ENCODE assay signal across 15 cellular contexts in the genomic region with DNA sequence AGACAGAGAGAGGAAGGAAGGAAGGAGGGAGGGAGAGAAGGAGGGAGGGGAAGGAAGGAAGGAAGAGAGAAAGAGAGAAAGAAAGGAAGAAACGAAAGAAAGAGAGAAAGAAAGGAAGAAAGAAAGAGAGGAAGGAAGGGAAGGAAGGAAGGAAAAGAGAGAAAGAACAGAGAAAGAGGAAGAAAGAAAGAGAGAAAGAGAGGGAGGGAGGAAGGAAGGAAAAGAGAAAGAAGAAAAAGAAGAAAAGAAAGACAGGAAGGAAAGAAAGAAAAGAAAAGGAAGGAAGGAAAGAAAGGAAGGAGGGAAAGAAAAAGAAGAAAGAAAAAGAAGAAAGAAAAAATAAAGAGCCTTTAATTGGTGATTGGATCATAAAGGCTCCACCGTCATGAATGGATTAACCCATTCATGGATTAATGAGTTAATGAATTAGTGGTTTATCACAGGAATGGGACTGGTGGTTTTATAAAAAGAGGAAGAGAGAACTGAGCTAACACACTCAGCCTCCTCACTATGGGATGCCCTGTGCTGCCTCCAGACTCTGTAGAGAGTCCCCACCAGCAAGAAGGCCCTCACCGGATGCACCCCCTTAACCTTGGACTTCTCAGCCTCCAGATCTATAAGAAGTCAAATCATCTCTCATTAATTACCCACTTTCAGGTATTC. TPM values are rescaled to one million over a fixed set of nuclear protein-coding genes. Genes with fewer than 3 reads are reported as not detected.
DNase-seq lines count a peak whose midpoint lies in the region; ATAC-seq, FAIRE-seq and TF ChIP-seq lines count a peak whose summit lies in the region.
"Had no signal": no experiment of that assay in that cellular context is flagged by ENCODE, and none has a peak within 500 bp of the region (broad histone marks: within the 10 kb centered on the region; RNA-seq: fewer than 3 reads in every experiment).

No MANE protein-coding gene starts in this region.

- no peak overlapping the region for H3K27ac ChIP-seq in CD8-positive, alpha-beta T cell (ENCODE audit: low read depth, low read length)
- H3K27ac ChIP-seq in Karpas-422 (ENCODE audit: low read length) (no peak overlapping the region), GM12878 (ENCODE audit: control insufficient read depth, insufficient read depth) (0 out of 2 replicates have a peak overlapping the region, but pooled peaks have one; percentile 6)
- H3K27ac ChIP-seq: HL-60, prostate gland had no signal

- no peak overlapping the region for H3K4me3 ChIP-seq in CD8-positive, alpha-beta T cell (ENCODE audit: low read depth, low read length)
- H3K4me3 ChIP-seq in Karpas-422 (ENCODE audit: low read length): no peak overlapping the region
- H3K4me3 ChIP-seq in GM12878: no peak overlapping the region
- H3K4me3 ChIP-seq: prostate gland had no signal

- TF ChIP-seq RAD21 in GM12878 (IDR thresholded peaks at IDR 0.05; ENCODE audit: insufficient read depth, low read depth, low read length): no peak

- TF ChIP-seq POLR2A in GM12878 (IDR thresholded peaks at IDR 0.05; ENCODE audit: low read depth, low read length): no peak

- H3K27me3 Mint-ChIP-seq in CD8-positive, alpha-beta T cell (ENCODE audit: low read depth): no peaks in the 10 kb centered on the region

- no peaks in the 10 kb centered on the region for H3K27me3 ChIP-seq in CD8-positive, alpha-beta T cell (ENCODE audit: insufficient read depth, low read length)
- H3K27me3 ChIP-seq in Karpas-422 (ENCODE audit: low read length): no peaks in the 10 kb centered on the region
- no peaks in the 10 kb centered on the region for H3K27me3 ChIP-seq in GM12878 (replicated peaks in 1 of 2; ENCODE audit: control insufficient read depth in 2 of 2, insufficient read depth in 2 of 2, low read length in 1 of 2)

- H3K36me3 ChIP-seq in CD8-positive, alpha-beta T cell (ENCODE audit: insufficient read depth, low read length): no peaks in the 10 kb centered on the region
- no peaks in the 10 kb centered on the region for H3K36me3 ChIP-seq in Karpas-422 (ENCODE audit: insufficient read depth, low read length)
- no peaks in the 10 kb centered on the region for H3K36me3 ChIP-seq in GM12878 (ENCODE audit: control insufficient read depth in 2 of 2, insufficient read depth in 2 of 2, low read length in 1 of 2)
- H3K36me3 ChIP-seq: prostate gland had no signal

- no peaks in the 10 kb centered on the region for H3K36me3 Mint-ChIP-seq in CD8-positive, alpha-beta T cell

- no peaks in the 10 kb centered on the region for H3K9me3 ChIP-seq in CD8-positive, alpha-beta T cell (ENCODE audit: low read length)
- H3K9me3 ChIP-seq in Karpas-422 (ENCODE audit: low read length): no peaks in the 10 kb centered on the region
- no peaks in the 10 kb centered on the region for H3K9me3 ChIP-seq in GM12878 (replicated peaks; ENCODE audit: control insufficient read depth, insufficient read depth, low read length)
- H3K9me3 ChIP-seq: prostate gland had no signal

- peak in 1 of 2 experiments; percentile 42; a peak in 1 of 4 replicates for TF ChIP-seq EP300 in GM12878 (IDR thresholded peaks at IDR 0.05; ENCODE audit: borderline replicate concordance in 1 of 2, control insufficient read depth in 1 of 2, low read depth in 2 of 2, low read length in 2 of 2)

- H3K9me3 Mint-ChIP-seq in CD8-positive, alpha-beta T cell: no peaks in the 10 kb centered on the region
- H3K9me3 Mint-ChIP-seq: T-helper 1 cell treated with Interleukin-12 subunit alpha and Interleukin-12 subunit beta and Interleukin-4 antibody, amounts not matched to agents 30 μg/mL and 1 μg/mL, for 36 hours had no signal

- H3K4me1 ChIP-seq in CD8-positive, alpha-beta T cell (ENCODE audit: insufficient read depth, low read length): peaks cover 19% of the 10 kb centered on the region
- H3K4me1 ChIP-seq in Karpas-422 (ENCODE audit: low read length): no peaks in the 10 kb centered on the region
- peaks cover 28% of the 10 kb centered on the region for H3K4me1 ChIP-seq in GM12878 (ENCODE audit: control insufficient read depth, insufficient read depth, low read length)

- no peak for ATAC-seq in CD8-positive, alpha-beta T cell
- ATAC-seq in GM12878 (peak; percentile 80), GM19452 (IDR thresholded peaks at IDR 0.05; ENCODE audit: unreplicated experiment) (no peak)

- intact Hi-C loops in CD8-positive, alpha-beta T cell (cut with DNase I, micrococcal nuclease): no loop called here
- intact Hi-C loops in GM12878 (cut with micrococcal nuclease; ENCODE audit: unreplicated experiment): no loop called here

- 16% methylated on average over 3 of the region's 3 CpGs for WGBS in GM12878 (ENCODE audit: insufficient coverage, insufficient replicate concordance, low lambda C conversion rate, missing lambda C conversion rate)

- no peak overlapping the region for H2AFZ ChIP-seq in Karpas-422 (ENCODE audit: low read length)
- H2AFZ ChIP-seq in GM12878 (ENCODE audit: control insufficient read depth, low read depth, low read length): no peak overlapping the region

- no peak overlapping the region for H3K4me3 Mint-ChIP-seq in CD8-positive, alpha-beta T cell
- H3K4me3 Mint-ChIP-seq: T-helper 1 cell treated with Interleukin-12 subunit alpha and Interleukin-12 subunit beta and Interleukin-4 antibody, amounts not matched to agents 30 μg/mL and 1 μg/mL, for 36 hours had no signal

- H3K4me2 ChIP-seq in Karpas-422 (ENCODE audit: low read depth, low read length, poor library complexity, severe bottlenecking) (no peak overlapping the region), GM12878 (ENCODE audit: control insufficient read depth, insufficient read depth) (no peak overlapping the region)

- H3K79me2 ChIP-seq in Karpas-422 (ENCODE audit: low read length) (no peaks in the 10 kb centered on the region), GM12878 (ENCODE audit: control insufficient read depth, insufficient read depth, low read length) (no peaks in the 10 kb centered on the region)

- H3K9ac ChIP-seq in Karpas-422 (ENCODE audit: low read length) (no peak overlapping the region), GM12878 (ENCODE audit: control insufficient read depth, insufficient read depth, low read length) (no peak overlapping the region)

- DNase-seq in CD8-positive, alpha-beta T cell: no peak
- DNase-seq in GM19239 (ENCODE audit: insufficient read length, low spot score) (no peak), Karpas-422 (peak; percentile 54), GM12878 (ENCODE audit: low read depth, low spot score) (no peak), hypothalamus (lab: John Stamatoyannopoulos, UW) (no peak), putamen (ENCODE audit: low spot score) (no peak), cerebellar nuclear complex (lab: John Stamatoyannopoulos, UW) (no peak)
- DNase-seq: activated effector memory CD4-positive, alpha-beta T cell treated with Interleukin-2 at 50 U/mL for 16 hours; DMS79; kidney glomerular epithelial cell had no signal

- peak; percentile 49 for TF ChIP-seq CTCF in CD8-positive, alpha-beta T cell (IDR thresholded peaks at IDR 0.05)
- no peak for TF ChIP-seq CTCF in GM12878 (IDR thresholded peaks at IDR 0.05 in 2 of 3, conservative IDR thresholded peaks at IDR 0.05 in 1 of 3; ENCODE audit: control insufficient read depth in 2 of 3, extremely low read depth in 1 of 3, insufficient read depth in 1 of 3, low read depth in 3 of 3, low read length in 3 of 3)

- no TSS peak for BruUV-seq in GM12878 (replicated peaks; lab: Mats Ljungman, UMichigan)

- FAIRE-seq in GM19239 (lab: Jason Lieb, UNC) (peak; percentile 54), GM12878 (lab: Jason Lieb, UNC) (peak; percentile 41)
- FAIRE-seq: bronchial epithelial cell had no signal

- in situ Hi-C loops in GM12878 (cut with MboI): no loop called here

- H4K20me1 ChIP-seq in Karpas-422 (ENCODE audit: insufficient read depth, low read depth, low read length): no peaks in the 10 kb centered on the region
- H4K20me1 ChIP-seq in GM12878 (ENCODE audit: control insufficient read depth, insufficient read depth): no peaks in the 10 kb centered on the region

- no peaks in the 10 kb centered on the region for H3K9me2 ChIP-seq in Karpas-422 (replicated peaks; ENCODE audit: insufficient read depth, low read length)

- POLR2A ChIA-PET in CD8-positive, alpha-beta T cell (lab: Charles Lee): no interaction called here
- POLR2A ChIA-PET in GM12878 (lab: Charles Lee): no interaction called here

- no peak overlapping the region for H3K27ac Mint-ChIP-seq in CD8-positive, alpha-beta T cell
- H3K27ac Mint-ChIP-seq: T-helper 1 cell treated with Interleukin-12 subunit alpha and Interleukin-12 subunit beta and Interleukin-4 antibody, amounts not matched to agents 30 μg/mL and 1 μg/mL, for 36 hours had no signal

- H3K4me1 Mint-ChIP-seq in CD8-positive, alpha-beta T cell (ENCODE audit: low read depth): peaks cover 42% of the 10 kb centered on the region

- CTCF ChIA-PET in CD8-positive, alpha-beta T cell (lab: Charles Lee): no interaction called here
- CTCF ChIA-PET in GM12878 (lab: Yijun Ruan, JAX): no interaction called here

- RAD21 ChIA-PET in GM12878 (lab: Charles Lee; ENCODE audit: unreplicated experiment): no interaction called here

- SMC1A ChIA-PET in GM12878 (lab: Charles Lee; ENCODE audit: uncharacterized antibody, unreplicated experiment): interaction anchor here (0.9 to 1.6 kb wide), 2 partner anchors 35 to 57 kb away, joined by 3 to 6 read pairs; a partner anchor contains a TSS

RNA-seq across cellular contexts. Expression of a gene that starts 9.0 kb away (rescaled TPM):
- under 1 TPM in 1 of 2 experiments, not detected in 1; 0.47 TPM for total RNA-seq in CD8-positive, alpha-beta T cell
- not detected in 2 replicates for total RNA-seq in Karpas-422 (2014; rRNA removed; shearing (Covaris generic); ENCODE audit: low replicate concordance)
- total RNA-seq in GM12878 (2013; cell fraction: nucleolus; rRNA removed): 1.1 and 1.7 TPM in 2 replicates
- 8.2 and 8.5 TPM in 2 replicates for total RNA-seq in GM12878 (2014; rRNA removed)
- total RNA-seq in GM12878 (2014; rRNA removed; fragmentation: Illumina TruSeq; extraction: Trizol): 8.2 and 8.6 TPM in 2 replicates
- total RNA-seq in GM12878 (2021): 4.6 and 5.2 TPM in 2 replicates
- 21.4 TPM for polyA plus RNA-seq in GM12878 (2011; ENCODE audit: low read depth)
- polyA plus RNA-seq in GM12878 (2011; rRNA removed): 2.5 and 4.6 TPM in 2 replicates
- polyA plus RNA-seq in GM12878 (2011; cell fraction: cytosol; rRNA removed): 4.8 and 7.6 TPM in 2 replicates
- 2.0 and 2.5 TPM in 2 replicates for polyA plus RNA-seq in GM12878 (2011; cell fraction: nucleus; rRNA removed)
- 6.3 and 17.6 TPM in 2 replicates for polyA plus RNA-seq in GM12878 (2012)
- 10.8 and 13.4 TPM in 2 replicates for polyA plus RNA-seq in GM12878 (2014; fragmentation: Illumina TruSeq; extraction: Trizol)
- 10 to 100 TPM; 15.7 to 25.9 TPM for polyA plus RNA-seq in GM12878 (2014; fragmentation: Nextera tagmentation; extraction: Ambion mirVana)
- polyA plus RNA-seq in GM12878 (2014; rRNA removed): 10.9 and 11.5 TPM in 2 replicates
- 1 to 10 TPM; 5.6 to 5.9 TPM for polyA plus RNA-seq in GM12878 (2016; fragmentation: Nextera tagmentation; extraction: Ambion mirVana)
- 1.8 and 3.9 TPM in 2 replicates for polyA minus RNA-seq in GM12878 (2011; rRNA and poly(A)+ RNA removed)
- not detected in 2 replicates for polyA minus RNA-seq in GM12878 (2011; cell fraction: cytosol; rRNA and poly(A)+ RNA removed)
- polyA minus RNA-seq in GM12878 (2011; cell fraction: nucleus; rRNA and poly(A)+ RNA removed): not detected in 2 replicates

RNA-seq across cellular contexts. Expression of a gene that starts 35.5 kb away (rescaled TPM):
- total RNA-seq in CD8-positive, alpha-beta T cell: 10 to 100 TPM; 81.9 to 84.0 TPM
- total RNA-seq in Karpas-422 (2014; rRNA removed; shearing (Covaris generic); ENCODE audit: low replicate concordance): not detected in 2 replicates
- total RNA-seq in GM12878 (2013; cell fraction: nucleolus; rRNA removed): 3.1 and 3.6 TPM in 2 replicates
- total RNA-seq in GM12878 (2014; rRNA removed) (12.3 and 13.0 TPM in 2 replicates), GM12878 (2014; rRNA removed; fragmentation: Illumina TruSeq; extraction: Trizol) (11.3 and 13.4 TPM in 2 replicates), GM12878 (2021) (9.9 and 12.6 TPM in 2 replicates)
- 23.0 TPM for polyA plus RNA-seq in GM12878 (2011; ENCODE audit: low read depth)
- polyA plus RNA-seq in GM12878 (2011; rRNA removed) (8.1 and 15.5 TPM in 2 replicates), GM12878 (2014; fragmentation: Illumina TruSeq; extraction: Trizol) (11.8 and 12.2 TPM in 2 replicates), GM12878 (2014; fragmentation: Nextera tagmentation; extraction: Ambion mirVana) (10 to 100 TPM; 23.7 to 34.3 TPM), GM12878 (2014; rRNA removed) (13.3 and 13.5 TPM in 2 replicates), GM12878 (2016; fragmentation: Nextera tagmentation; extraction: Ambion mirVana) (1 to 10 TPM; 6.0 to 7.1 TPM)
- 14.9 and 15.1 TPM in 2 replicates for polyA plus RNA-seq in GM12878 (2011; cell fraction: cytosol; rRNA removed)
- polyA plus RNA-seq in GM12878 (2011; cell fraction: nucleus; rRNA removed): 5.3 and 6.3 TPM in 2 replicates
- polyA plus RNA-seq in GM12878 (2012): 21.2 and 23.6 TPM in 2 replicates
- 5.6 and 7.2 TPM in 2 replicates for polyA minus RNA-seq in GM12878 (2011; rRNA and poly(A)+ RNA removed)
- 1.8 and 4.1 TPM in 2 replicates for polyA minus RNA-seq in GM12878 (2011; cell fraction: cytosol; rRNA and poly(A)+ RNA removed)
- 0.48 and 1.1 TPM in 2 replicates for polyA minus RNA-seq in GM12878 (2011; cell fraction: nucleus; rRNA and poly(A)+ RNA removed)

RNA-seq across cellular contexts. Expression of a gene that starts 42.1 kb away (rescaled TPM):
- total RNA-seq in CD8-positive, alpha-beta T cell: 1 to 10 TPM; 5.0 to 5.9 TPM
- 0.48 TPM in 1 of 2 replicates, not detected in the other for total RNA-seq in Karpas-422 (2014; rRNA removed; shearing (Covaris generic); ENCODE audit: low replicate concordance)
- 2.5 and 2.9 TPM in 2 replicates for total RNA-seq in GM12878 (2013; cell fraction: nucleolus; rRNA removed)
- total RNA-seq in GM12878 (2014; rRNA removed) (11.3 and 12.5 TPM in 2 replicates), GM12878 (2014; rRNA removed; fragmentation: Illumina TruSeq; extraction: Trizol) (7.0 and 8.1 TPM in 2 replicates), GM12878 (2021) (13.3 and 15.4 TPM in 2 replicates)
- polyA plus RNA-seq in GM12878 (2011; ENCODE audit: low read depth): 7.5 TPM
- polyA plus RNA-seq in GM12878 (2011; rRNA removed) (3.2 and 4.8 TPM in 2 replicates), GM12878 (2014; fragmentation: Illumina TruSeq; extraction: Trizol) (6.4 and 9.2 TPM in 2 replicates), GM12878 (2014; fragmentation: Nextera tagmentation; extraction: Ambion mirVana) (10 to 100 TPM; 31.6 to 37.0 TPM), GM12878 (2014; rRNA removed) (18.0 and 18.9 TPM in 2 replicates), GM12878 (2016; fragmentation: Nextera tagmentation; extraction: Ambion mirVana) (10 to 100 TPM; 16.4 to 19.9 TPM)
- polyA plus RNA-seq in GM12878 (2011; cell fraction: cytosol; rRNA removed): 6.0 and 6.3 TPM in 2 replicates
- polyA plus RNA-seq in GM12878 (2011; cell fraction: nucleus; rRNA removed): 2.4 and 2.7 TPM in 2 replicates
- 7.2 and 7.7 TPM in 2 replicates for polyA plus RNA-seq in GM12878 (2012)
- 6.4 and 8.2 TPM in 2 replicates for polyA minus RNA-seq in GM12878 (2011; rRNA and poly(A)+ RNA removed)
- 1.8 TPM in 1 of 2 replicates, not detected in the other for polyA minus RNA-seq in GM12878 (2011; cell fraction: cytosol; rRNA and poly(A)+ RNA removed)
- 0.73 and 1.1 TPM in 2 replicates for polyA minus RNA-seq in GM12878 (2011; cell fraction: nucleus; rRNA and poly(A)+ RNA removed)
